Comparison of ENCODE assay signal across 8 cellular contexts in the genomic region with DNA sequence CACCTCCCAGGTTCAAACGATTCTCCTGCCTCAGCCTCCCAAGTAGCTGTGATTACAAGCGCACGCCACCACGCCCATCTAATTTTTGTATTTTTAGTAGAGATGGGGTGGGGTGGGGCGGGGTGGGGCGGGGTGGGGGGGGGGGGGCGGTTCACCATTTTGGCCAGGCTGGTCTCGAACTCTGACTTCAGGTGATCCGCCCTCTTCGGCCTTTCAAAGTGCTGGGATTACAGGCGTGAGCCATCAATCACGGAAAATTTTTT. TPM values are rescaled to one million over a fixed set of nuclear protein-coding genes. Genes with fewer than 3 reads are reported as not detected.
DNase-seq lines count a peak whose midpoint lies in the region; ATAC-seq and TF ChIP-seq lines count a peak whose summit lies in the region.

No MANE protein-coding gene starts in this region.

- no peaks in the 10 kb centered on the region for H3K27me3 ChIP-seq in OCI-LY1 (ENCODE audit: insufficient read depth, low read length)
- no peaks in the 10 kb centered on the region for H3K27me3 ChIP-seq in endocrine pancreas (ENCODE audit: control insufficient read depth, insufficient read depth, low read length)

- DNase-seq in neural crest cell (ENCODE audit: low read depth, low spot score) = no peak
- DNase-seq in NCI-H1436 treated with DMSO at 0.1 percent for 48 hours (lab: John Stamatoyannopoulos, UW) = no peak
- DNase-seq in NOMO-1 (lab: John Stamatoyannopoulos, UW; ENCODE audit: unreplicated experiment in 2 of 2) = no peak

- H3K9me3 ChIP-seq in OCI-LY1 (ENCODE audit: low read length) (no peaks in the 10 kb centered on the region), endocrine pancreas (ENCODE audit: control insufficient read depth, low read length) (no peaks in the 10 kb centered on the region)

- H3K27ac Mint-ChIP-seq in neural crest cell (ENCODE audit: unreplicated experiment) = peak overlapping the region; percentile 99

- H3K9ac ChIP-seq in OCI-LY1 (ENCODE audit: low read length) (no peak overlapping the region; the same call in 1 of the 2 replicates), endocrine pancreas (ENCODE audit: control insufficient read depth, insufficient read depth, low read length) (no peak overlapping the region)

- H3K27ac ChIP-seq in C4-2B (peak overlapping the region; percentile 91), OCI-LY1 (ENCODE audit: low read depth, low read length, poor library complexity, severe bottlenecking) (peak overlapping the region; percentile 55)

- peaks cover 14% of the 10 kb centered on the region for H3K4me1 ChIP-seq in OCI-LY1 (ENCODE audit: insufficient read depth, low read length, severe bottlenecking)
- H3K4me1 ChIP-seq in endocrine pancreas (ENCODE audit: control insufficient read depth, insufficient read depth, low read length) = no peaks in the 10 kb centered on the region

- TF ChIP-seq CTCF in C4-2B (conservative IDR thresholded peaks at IDR 0.05) = no peak
- TF ChIP-seq CTCF in OCI-LY1 (IDR thresholded peaks at IDR 0.05; ENCODE audit: low read length) = no peak
- TF ChIP-seq CTCF in neural crest cell (conservative IDR thresholded peaks at IDR 0.05) = no peak

- peaks cover 24% of the 10 kb centered on the region for H3K4me1 Mint-ChIP-seq in neural crest cell

- H3K36me3 ChIP-seq in OCI-LY1 (ENCODE audit: insufficient read depth, low read length) = peaks cover 17% of the 10 kb centered on the region; the same call in 1 of the 2 replicates
- H3K36me3 ChIP-seq in endocrine pancreas (ENCODE audit: control insufficient read depth, insufficient read depth, low read length) = no peaks in the 10 kb centered on the region

- peak overlapping the region; percentile 77 for H3K4me2 ChIP-seq in OCI-LY1 (ENCODE audit: low read length)

- no peak overlapping the region for H2AFZ ChIP-seq in OCI-LY1 (ENCODE audit: low read length)

- ATAC-seq in HG02852 (IDR thresholded peaks at IDR 0.05; ENCODE audit: unreplicated experiment) = no peak
- no peak for ATAC-seq in HG02884 (IDR thresholded peaks at IDR 0.05; ENCODE audit: unreplicated experiment)

- no peaks in the 10 kb centered on the region for H3K9me2 ChIP-seq in OCI-LY1 (ENCODE audit: low read depth, low read length)

- H3K36me3 Mint-ChIP-seq in neural crest cell (ENCODE audit: low read depth) = peaks cover 8% of the 10 kb centered on the region

- peaks cover 6% of the 10 kb centered on the region for H3K9me3 Mint-ChIP-seq in neural crest cell

- H3K4me3 Mint-ChIP-seq in neural crest cell = peak overlapping the region; percentile 100

- peak overlapping the region; percentile 64 for H3K4me3 ChIP-seq in OCI-LY1 (ENCODE audit: low read depth, low read length, poor library complexity, severe bottlenecking)
- peak overlapping the region; percentile 65 for H3K4me3 ChIP-seq in endocrine pancreas (ENCODE audit: control insufficient read depth, insufficient read depth, low read length)

- peaks cover 22% of the 10 kb centered on the region for H3K27me3 Mint-ChIP-seq in neural crest cell (ENCODE audit: low read depth)

- H3K79me2 ChIP-seq in OCI-LY1 (ENCODE audit: insufficient read depth, low read length) = peaks cover 12% of the 10 kb centered on the region; the same call in 1 of the 2 replicates

- H3F3A ChIP-seq in OCI-LY1 (ENCODE audit: insufficient read depth, low read length) = no peaks in the 10 kb centered on the region

- no peaks in the 10 kb centered on the region for H4K20me1 ChIP-seq in OCI-LY1 (ENCODE audit: insufficient read depth, low read length)

RNA-seq across cellular contexts. Expression of gene DPP9, which starts 0.5 kb away (rescaled TPM):
- total RNA-seq in neural crest cell = 46.8 and 48.0 TPM in 2 replicates

RNA-seq across cellular contexts. Expression of gene MYDGF, which starts 54.0 kb away (rescaled TPM):
- 45.4 and 48.8 TPM in 2 replicates for total RNA-seq in neural crest cell
